Comparison of ENCODE assay signal across 1 cellular context in genomic region chr20:56372850-56373249, GRCh38.
TF ChIP-seq lines count a peak whose summit lies in the region.

No MANE protein-coding gene starts in this region.

TF ChIP-seq in HepG2, 621 proteins besides CTCF, POLR2A, EP300 and RAD21:
- TF ChIP-seq, protein P1, sequence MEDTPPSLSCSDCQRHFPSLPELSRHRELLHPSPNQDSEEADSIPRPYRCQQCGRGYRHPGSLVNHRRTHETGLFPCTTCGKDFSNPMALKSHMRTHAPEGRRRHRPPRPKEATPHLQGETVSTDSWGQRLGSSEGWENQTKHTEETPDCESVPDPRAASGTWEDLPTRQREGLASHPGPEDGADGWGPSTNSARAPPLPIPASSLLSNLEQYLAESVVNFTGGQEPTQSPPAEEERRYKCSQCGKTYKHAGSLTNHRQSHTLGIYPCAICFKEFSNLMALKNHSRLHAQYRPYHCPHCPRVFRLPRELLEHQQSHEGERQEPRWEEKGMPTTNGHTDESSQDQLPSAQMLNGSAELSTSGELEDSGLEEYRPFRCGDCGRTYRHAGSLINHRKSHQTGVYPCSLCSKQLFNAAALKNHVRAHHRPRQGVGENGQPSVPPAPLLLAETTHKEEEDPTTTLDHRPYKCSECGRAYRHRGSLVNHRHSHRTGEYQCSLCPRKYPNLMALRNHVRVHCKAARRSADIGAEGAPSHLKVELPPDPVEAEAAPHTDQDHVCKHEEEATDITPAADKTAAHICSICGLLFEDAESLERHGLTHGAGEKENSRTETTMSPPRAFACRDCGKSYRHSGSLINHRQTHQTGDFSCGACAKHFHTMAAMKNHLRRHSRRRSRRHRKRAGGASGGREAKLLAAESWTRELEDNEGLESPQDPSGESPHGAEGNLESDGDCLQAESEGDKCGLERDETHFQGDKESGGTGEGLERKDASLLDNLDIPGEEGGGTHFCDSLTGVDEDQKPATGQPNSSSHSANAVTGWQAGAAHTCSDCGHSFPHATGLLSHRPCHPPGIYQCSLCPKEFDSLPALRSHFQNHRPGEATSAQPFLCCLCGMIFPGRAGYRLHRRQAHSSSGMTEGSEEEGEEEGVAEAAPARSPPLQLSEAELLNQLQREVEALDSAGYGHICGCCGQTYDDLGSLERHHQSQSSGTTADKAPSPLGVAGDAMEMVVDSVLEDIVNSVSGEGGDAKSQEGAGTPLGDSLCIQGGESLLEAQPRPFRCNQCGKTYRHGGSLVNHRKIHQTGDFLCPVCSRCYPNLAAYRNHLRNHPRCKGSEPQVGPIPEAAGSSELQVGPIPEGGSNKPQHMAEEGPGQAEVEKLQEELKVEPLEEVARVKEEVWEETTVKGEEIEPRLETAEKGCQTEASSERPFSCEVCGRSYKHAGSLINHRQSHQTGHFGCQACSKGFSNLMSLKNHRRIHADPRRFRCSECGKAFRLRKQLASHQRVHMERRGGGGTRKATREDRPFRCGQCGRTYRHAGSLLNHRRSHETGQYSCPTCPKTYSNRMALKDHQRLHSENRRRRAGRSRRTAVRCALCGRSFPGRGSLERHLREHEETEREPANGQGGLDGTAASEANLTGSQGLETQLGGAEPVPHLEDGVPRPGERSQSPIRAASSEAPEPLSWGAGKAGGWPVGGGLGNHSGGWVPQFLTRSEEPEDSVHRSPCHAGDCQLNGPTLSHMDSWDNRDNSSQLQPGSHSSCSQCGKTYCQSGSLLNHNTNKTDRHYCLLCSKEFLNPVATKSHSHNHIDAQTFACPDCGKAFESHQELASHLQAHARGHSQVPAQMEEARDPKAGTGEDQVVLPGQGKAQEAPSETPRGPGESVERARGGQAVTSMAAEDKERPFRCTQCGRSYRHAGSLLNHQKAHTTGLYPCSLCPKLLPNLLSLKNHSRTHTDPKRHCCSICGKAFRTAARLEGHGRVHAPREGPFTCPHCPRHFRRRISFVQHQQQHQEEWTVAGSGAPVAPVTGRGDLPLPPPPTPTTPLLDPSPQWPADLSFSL (CRISPR knock-in tag; IDR thresholded peaks at IDR 0.05): 0 out of 2 replicates have a peak, but pooled peaks have one; percentile 19
- TF ChIP-seq ZSCAN9 (CRISPR knock-in tag; IDR thresholded peaks at IDR 0.05; ENCODE audit: borderline replicate concordance): no peak
- TF ChIP-seq RBM22 (optimal IDR thresholded peaks at IDR 0.05; ENCODE audit: low read length): peak; percentile 46
- no peak for TF ChIP-seq ZNF101 (CRISPR knock-in tag; IDR thresholded peaks at IDR 0.05; ENCODE audit: borderline replicate concordance, low read depth)
- TF ChIP-seq, protein P2, sequence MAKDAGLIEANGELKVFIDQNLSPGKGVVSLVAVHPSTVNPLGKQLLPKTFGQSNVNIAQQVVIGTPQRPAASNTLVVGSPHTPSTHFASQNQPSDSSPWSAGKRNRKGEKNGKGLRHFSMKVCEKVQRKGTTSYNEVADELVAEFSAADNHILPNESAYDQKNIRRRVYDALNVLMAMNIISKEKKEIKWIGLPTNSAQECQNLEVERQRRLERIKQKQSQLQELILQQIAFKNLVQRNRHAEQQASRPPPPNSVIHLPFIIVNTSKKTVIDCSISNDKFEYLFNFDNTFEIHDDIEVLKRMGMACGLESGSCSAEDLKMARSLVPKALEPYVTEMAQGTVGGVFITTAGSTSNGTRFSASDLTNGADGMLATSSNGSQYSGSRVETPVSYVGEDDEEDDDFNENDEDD (CRISPR knock-in tag; IDR thresholded peaks at IDR 0.05; ENCODE audit: borderline replicate concordance): no peak
